8 cellular contexts compared by ENCODE assay signal in the genomic region with DNA sequence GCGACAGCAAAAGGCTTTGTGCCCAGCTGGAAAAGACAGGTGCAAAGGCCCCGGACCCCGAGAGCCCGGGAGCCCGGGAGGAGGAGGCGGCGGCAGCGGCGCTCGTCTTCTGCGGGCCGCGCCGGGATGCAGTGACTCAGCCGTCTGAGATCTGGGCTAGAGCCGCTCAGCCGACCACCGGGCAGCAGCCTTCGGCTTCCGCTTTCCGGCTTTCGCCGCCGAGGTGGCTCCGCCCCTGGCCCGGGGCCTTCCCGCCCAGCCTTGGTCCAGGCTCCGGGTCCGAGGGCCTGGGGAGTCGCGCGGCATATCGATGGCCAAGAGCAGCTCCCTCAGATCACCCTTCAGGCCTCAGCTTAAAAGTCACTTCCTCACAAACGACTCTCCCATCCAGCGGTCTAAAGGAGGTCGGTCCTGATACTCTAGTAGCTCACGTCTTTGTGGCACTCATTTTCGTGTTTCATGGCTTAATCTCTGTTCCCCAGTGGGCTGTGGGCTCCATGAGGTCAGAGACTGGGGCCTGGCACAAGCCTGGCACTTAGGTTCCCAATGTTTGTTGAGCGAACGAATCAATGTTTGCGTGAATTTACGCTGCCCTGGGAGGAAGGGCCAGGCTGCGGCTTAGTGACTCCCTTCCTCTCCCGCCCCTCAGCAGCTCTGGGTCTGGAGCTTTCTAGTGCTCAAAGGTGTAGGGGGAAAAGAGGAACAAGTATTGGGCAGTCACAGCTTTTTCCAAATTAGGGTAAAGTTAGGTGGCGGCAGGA.
DNase-seq lines count a peak whose midpoint lies in the region; ATAC-seq and TF ChIP-seq lines count a peak whose summit lies in the region.

A gene (minus strand): TSS at position 146 of the 761 bp plus-strand sequence. CDS start 783 bp downstream, outside the sequence.

- TF ChIP-seq CTCF in KMS-11 (conservative IDR thresholded peaks at IDR 0.05; ENCODE audit: low read depth, low read length) = no peak
- no peak for TF ChIP-seq CTCF in nephron (IDR thresholded peaks at IDR 0.05; ENCODE audit: unreplicated experiment in 3 of 3)

- H3K4me3 ChIP-seq in KMS-11 (IDR thresholded peaks at IDR 0.05; ENCODE audit: insufficient read depth, low read depth, low read length) (peak within 1 kb of the TSS; percentile 53), stomach smooth muscle (ENCODE audit: low read length in 2 of 2) (peak within 1 kb of the TSS; percentile 87 to 99)

- peak within 1 kb of the TSS; percentile 96 for H3K4me2 ChIP-seq in KMS-11

- peak; percentile 87 for DNase-seq in EL
- peak; percentile 70 for DNase-seq in RPMI8226
- DNase-seq in activated effector memory CD4-positive, alpha-beta T cell treated with Interleukin-2 at 50 U/mL for 16 hours = peak; percentile 50
- peak; percentile 67 for DNase-seq in fibroblast of the conjunctiva (ENCODE audit: low read depth)

- H3K27ac Mint-ChIP-seq in nephron = peak within 1 kb of the TSS; percentile 99 to 100 (median 99)

- H3K4me1 ChIP-seq in KMS-11 (ENCODE audit: low read depth, poor library complexity, severe bottlenecking) (peaks cover 36% of the 10 kb centered on the region), stomach smooth muscle (ENCODE audit: control insufficient read depth, insufficient read depth, low read length) (peaks cover 6% of the 10 kb centered on the region)

- ATAC-seq in GM21737 (IDR thresholded peaks at IDR 0.05; ENCODE audit: unreplicated experiment) = peak; percentile 83

- peak within 1 kb of the TSS; percentile 83 for H2AFZ ChIP-seq in KMS-11 (ENCODE audit: low read depth)

- no peaks in the 10 kb centered on the region for H3K27me3 Mint-ChIP-seq in nephron (ENCODE audit: low read depth)

- H3K27me3 ChIP-seq in KMS-11 (ENCODE audit: insufficient read depth, low read depth) (no peaks in the 10 kb centered on the region), stomach smooth muscle (ENCODE audit: control insufficient read depth in 1 of 2, insufficient read depth in 2 of 2, low read length in 2 of 2) (no peaks in the 10 kb centered on the region)

- peaks cover 15% of the 10 kb centered on the region; the same call in 1 of the 2 replicates for H3K79me2 ChIP-seq in KMS-11 (ENCODE audit: insufficient read depth, low read depth)

- H3K36me3 Mint-ChIP-seq in nephron (ENCODE audit: low read depth) = peaks cover 22% of the 10 kb centered on the region

- peak within 1 kb of the TSS; percentile 96 to 100 (median 96) for H3K4me3 Mint-ChIP-seq in nephron

- no peaks in the 10 kb centered on the region for H4K20me1 ChIP-seq in KMS-11 (ENCODE audit: insufficient read depth)

- peak within 1 kb of the TSS; percentile 88 for H3K9ac ChIP-seq in KMS-11
- H3K9ac ChIP-seq in stomach smooth muscle (ENCODE audit: low read length in 2 of 2) = peak within 1 kb of the TSS; percentile 91 to 99

- no peaks in the 10 kb centered on the region for H3K9me3 ChIP-seq in stomach smooth muscle (ENCODE audit: control insufficient read depth in 2 of 2, low read length in 2 of 2)

- H3K27ac ChIP-seq in KMS-11 = peak within 1 kb of the TSS; percentile 87
- H3K27ac ChIP-seq in stomach smooth muscle (ENCODE audit: low read length) = peak within 1 kb of the TSS; percentile 87

- H3K36me3 ChIP-seq in KMS-11 (ENCODE audit: insufficient read depth) (no peaks in the 10 kb centered on the region), stomach smooth muscle (ENCODE audit: control insufficient read depth in 2 of 2, insufficient read depth in 2 of 2, low read length in 2 of 2) (no peaks in the 10 kb centered on the region)

- H3K9me3 Mint-ChIP-seq in nephron = no peaks in the 10 kb centered on the region

- peaks cover 44% of the 10 kb centered on the region for H3K4me1 Mint-ChIP-seq in nephron

Comparison
In these comparisons a context has a peak if more than half of its experiments do, and no peak if none do; other contexts are left out.
1. Peak in every context shown above with its lines: DNase-seq, ATAC-seq, H3K4me3 ChIP-seq and H3K27ac ChIP-seq.